29 cellular contexts compared by ENCODE assay signal in the genomic region with DNA sequence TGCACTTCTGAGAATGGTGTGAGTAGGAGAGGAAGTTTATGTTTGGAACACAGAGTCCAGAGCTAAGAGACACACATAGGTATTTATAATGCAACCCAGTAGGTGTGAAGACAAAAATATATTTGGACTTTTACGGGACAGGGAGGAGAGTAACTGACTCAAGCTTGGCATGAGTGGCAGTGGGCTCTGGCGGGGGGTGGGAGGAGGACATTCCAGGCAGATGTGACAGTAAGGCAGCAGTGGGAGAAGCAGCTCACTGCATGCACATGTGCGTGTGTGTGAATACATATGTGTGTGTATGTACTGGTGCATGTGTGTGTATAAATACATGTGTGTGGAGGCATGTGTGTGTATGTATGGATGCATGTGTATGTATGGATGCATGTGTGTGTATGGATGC. TPM values are rescaled to one million over a fixed set of nuclear protein-coding genes. Genes with fewer than 3 reads are reported as not detected.
"Had no signal": no experiment of that assay in that cellular context is flagged by ENCODE, and none has a peak within 500 bp of the region (broad histone marks: within the 10 kb centered on the region; RNA-seq: fewer than 3 reads in every experiment).

No MANE protein-coding gene starts in this region.

- H3K27ac Mint-ChIP-seq: mesothelial cell of epicardium; naive B cell; natural killer cell; nephron progenitor cell; neural progenitor cell; progenitor cell of endocrine pancreas; stimulated activated naive B cell treated with anti-CD40 and anti-IgM and Interleukin-4, amounts not matched to agents 10 μg/mL and 1 μg/mL and 100 μg/mL, for 72 hours had no signal

- H3K9ac ChIP-seq: neural progenitor cell had no signal

- H3K4me3 ChIP-seq: heart left ventricle, hepatocyte, left lung, lung, neural progenitor cell, ovary, smooth muscle cell, stomach, suprapubic skin, thoracic aorta, tibial artery, upper lobe of right lung had no signal

- H3K36me3 ChIP-seq: heart left ventricle, left lung, neural progenitor cell, ovary, stomach, suprapubic skin, thoracic aorta, tibial artery, upper lobe of right lung had no signal

- H3K79me2 ChIP-seq: hepatocyte had no signal

- H3K4me1 ChIP-seq: heart left ventricle, left lung, neural progenitor cell, stomach, suprapubic skin, tibial artery, upper lobe of right lung had no signal

- H3K27ac ChIP-seq: heart left ventricle, hepatocyte, left lung, neural progenitor cell, ovary, stomach, suprapubic skin, thoracic aorta, tibial artery, upper lobe of right lung had no signal

- H3K4me2 ChIP-seq: hepatocyte, neural progenitor cell, smooth muscle cell had no signal

- H3K36me3 Mint-ChIP-seq: mesothelial cell of epicardium; naive B cell; natural killer cell; neural progenitor cell; stimulated activated naive B cell treated with anti-CD40 and anti-IgM and Interleukin-4, amounts not matched to agents 10 μg/mL and 1 μg/mL and 100 μg/mL, for 72 hours had no signal

- H2AFZ ChIP-seq: hepatocyte had no signal

- DNase-seq: heart left ventricle; kidney; left colon; left lung; naive B cell; natural killer cell; nephron progenitor cell; ovary; retina; right cardiac atrium; stimulated activated CD4-positive, alpha-beta T cell treated with anti-CD3 and anti-CD28 coated beads, Interleukin-1b, Interleukin-23, amount 100 ng/mL, for 48 hours; stimulated activated CD4-positive, alpha-beta T cell treated with anti-CD3 and anti-CD28 coated beads, Interleukin-2, amount 100 ng/mL, for 48 hours; stimulated activated naive B cell treated with anti-CD40 and anti-IgM and Interleukin-4, amounts not matched to agents 10 μg/mL and 1 μg/mL and 100 μg/mL, for 72 hours; stimulated activated naive CD8-positive, alpha-beta T cell treated with anti-CD3 and anti-CD28 coated beads, Interleukin-15, Interleukin-2, amounts not matched to agents 100 U/mL and 50 U/mL, for 24 hours; stomach; tibial artery; trophoblast cell; upper lobe of right lung had no signal

- H3K27me3 ChIP-seq: hepatocyte, neural progenitor cell, ovary, tibial artery had no signal

- H3K9me3 ChIP-seq: heart left ventricle, left lung, ovary, stomach, suprapubic skin, thoracic aorta, tibial artery, upper lobe of right lung had no signal

- H3K4me3 Mint-ChIP-seq: mesothelial cell of epicardium; naive B cell; natural killer cell; nephron progenitor cell; neural progenitor cell; stimulated activated naive B cell treated with anti-CD40 and anti-IgM and Interleukin-4, amounts not matched to agents 10 μg/mL and 1 μg/mL and 100 μg/mL, for 72 hours had no signal

- FAIRE-seq: kidney had no signal

- H3K4me1 Mint-ChIP-seq: naive B cell; natural killer cell; stimulated activated naive B cell treated with anti-CD40 and anti-IgM and Interleukin-4, amounts not matched to agents 10 μg/mL and 1 μg/mL and 100 μg/mL, for 72 hours had no signal

- H3K9me3 Mint-ChIP-seq: mesothelial cell of epicardium, nephron progenitor cell, neural progenitor cell had no signal

RNA-seq across cellular contexts. Expression of a gene that starts 51.4 kb away (rescaled TPM):
- total RNA-seq: heart left ventricle, hepatocyte, kidney, left colon, left lung, mesothelial cell of epicardium, mononuclear cell, natural killer cell, progenitor cell of endocrine pancreas, pulmonary artery endothelial cell, right cardiac atrium, skeletal muscle tissue, smooth muscle cell, stomach, upper lobe of right lung had no signal
- polyA plus RNA-seq: heart left ventricle, hepatocyte, lung, right cardiac atrium, smooth muscle cell, stomach had no signal
